In genomic region chr11:721913-722811, GRCh38 we compare ENCODE assay signal across 8 cellular contexts. TPM values are rescaled to one million over a fixed set of nuclear protein-coding genes. Genes with fewer than 3 reads are reported as not detected.
A peak's percentile ranks its signal among the peaks of the same experiment; 100 is the strongest.
DNase-seq lines count a peak whose midpoint lies in the region; ATAC-seq and TF ChIP-seq lines count a peak whose summit lies in the region.

No MANE protein-coding gene starts in this region.

- intact Hi-C loops in activated CD4-positive, alpha-beta memory T cell treated with anti-CD3 and anti-CD28 coated beads for 36 hours (cut with micrococcal nuclease) = loop anchor here (2.0 to 5.0 kb wide), 2 partner anchors 75 to 185 kb away; partner anchors contain the start of genes HRAS and LRRC56

- no peak overlapping the region for H3K27ac Mint-ChIP-seq in activated CD4-positive, alpha-beta memory T cell treated with anti-CD3 and anti-CD28 coated beads for 36 hours
- peak overlapping the region in 1 of 6 donors; percentile 82 for H3K27ac Mint-ChIP-seq in naive B cell

- in situ Hi-C loops in brain microvascular endothelial cell (cut with HindIII; ENCODE audit: low pct_ligation_motif_present, low sequenced_read_pairs) = no loop called here

- ATAC-seq in naive B cell (ENCODE audit: low read depth in 2 of 2) (peak; percentile 79 to 85), GM21737 (IDR thresholded peaks at IDR 0.05; ENCODE audit: unreplicated experiment) (no peak), HG03439 (IDR thresholded peaks at IDR 0.05; ENCODE audit: unreplicated experiment) (no peak)

- POLR2A ChIA-PET in activated CD4-positive, alpha-beta memory T cell treated with anti-CD3 and anti-CD28 coated beads for 36 hours (lab: Charles Lee) = interaction anchor here (1.0 kb wide), 1 partner anchor 27 kb away, joined by 4 read pairs; the partner anchor contains the start of genes DEAF1 and TMEM80

- H3K36me3 Mint-ChIP-seq in activated CD4-positive, alpha-beta memory T cell treated with anti-CD3 and anti-CD28 coated beads for 36 hours = no peaks in the 10 kb centered on the region
- H3K36me3 Mint-ChIP-seq in naive B cell = no peaks in the 10 kb centered on the region

- H3K9me3 Mint-ChIP-seq in activated CD4-positive, alpha-beta memory T cell treated with anti-CD3 and anti-CD28 coated beads for 36 hours = no peaks in the 10 kb centered on the region
- no peaks in the 10 kb centered on the region for H3K9me3 Mint-ChIP-seq in naive B cell

- no peak for TF ChIP-seq CTCF in brain microvascular endothelial cell (IDR thresholded peaks at IDR 0.05; ENCODE audit: low read depth, low read length, missing control alignments)

- H3K4me3 Mint-ChIP-seq in activated CD4-positive, alpha-beta memory T cell treated with anti-CD3 and anti-CD28 coated beads for 36 hours = no peak overlapping the region
- peak overlapping the region; percentile 59 to 93 (median 86) for H3K4me3 Mint-ChIP-seq in naive B cell

- no peak overlapping the region for H3K27ac ChIP-seq in brain microvascular endothelial cell

- CTCF ChIA-PET in activated CD4-positive, alpha-beta memory T cell treated with anti-CD3 and anti-CD28 coated beads for 36 hours (lab: Charles Lee) = interaction anchor here (1.0 to 10.1 kb wide), 11 partner anchors 10 to 168 kb away, joined by 3 to 129 read pairs (median 5); partner anchors contain the start of genes DEAF1, PHRF1 and TMEM80

- H3K4me1 Mint-ChIP-seq in activated CD4-positive, alpha-beta memory T cell treated with anti-CD3 and anti-CD28 coated beads for 36 hours (ENCODE audit: low read depth) = peaks cover 16% of the 10 kb centered on the region
- H3K4me1 Mint-ChIP-seq in naive B cell = peaks cover 15 to 26% (median 22%) of the 10 kb centered on the region in 3 donors

- no peaks in the 10 kb centered on the region for H3K36me3 ChIP-seq in brain microvascular endothelial cell (replicated peaks)

- H3K27me3 ChIP-seq in brain microvascular endothelial cell (replicated peaks) = peaks cover 30% of the 10 kb centered on the region

- H3K4me3 ChIP-seq in brain microvascular endothelial cell (ENCODE audit: low read depth, low read length) = no peak overlapping the region

- H3K27me3 Mint-ChIP-seq in activated CD4-positive, alpha-beta memory T cell treated with anti-CD3 and anti-CD28 coated beads for 36 hours = peaks cover 14% of the 10 kb centered on the region
- H3K27me3 Mint-ChIP-seq in naive B cell = peaks cover 0 to 40% (median 8%) of the 10 kb centered on the region in 3 donors

- DNase-seq in DMS53 treated with DMSO at 0.1 percent for 48 hours (lab: John Stamatoyannopoulos, UW; ENCODE audit: unreplicated experiment) (peak; percentile 86), MV-4-11 (lab: John Stamatoyannopoulos, UW) (peak; percentile 40), naive B cell (peak; percentile 72), brain microvascular endothelial cell (no peak), ureter (ENCODE audit: low spot score) (no peak)
- DNase-seq in activated CD4-positive, alpha-beta memory T cell treated with anti-CD3 and anti-CD28 coated beads for 36 hours = peak; percentile 62

RNA-seq across cellular contexts. Expression of gene EPS8L2, which starts 16.1 kb away (rescaled TPM):
- 10 to 100 TPM; 12.4 to 12.6 TPM for total RNA-seq in activated CD4-positive, alpha-beta memory T cell treated with anti-CD3 and anti-CD28 coated beads for 36 hours
- 1 to 10 TPM; 1.3 to 7.6 (median 3.3) TPM for polyA plus RNA-seq in naive B cell (ENCODE audit: low read depth in 6 of 6)
- 156 TPM for total RNA-seq in ureter

RNA-seq across cellular contexts. Expression of gene TALDO1, which starts 25.1 kb away (rescaled TPM):
- 100 to 1,000 TPM; 284 to 296 TPM for total RNA-seq in activated CD4-positive, alpha-beta memory T cell treated with anti-CD3 and anti-CD28 coated beads for 36 hours
- 100 to 1,000 TPM; 156 to 201 (median 164) TPM for polyA plus RNA-seq in naive B cell (ENCODE audit: low read depth in 6 of 6)
- total RNA-seq in ureter = 172 TPM

RNA-seq across cellular contexts. Expression of gene TMEM80, which starts 26.5 kb away (rescaled TPM):
- 1 to 10 TPM; 9.5 to 9.8 TPM for total RNA-seq in activated CD4-positive, alpha-beta memory T cell treated with anti-CD3 and anti-CD28 coated beads for 36 hours
- 10 to 100 TPM; 31.5 to 41.0 (median 36.6) TPM for polyA plus RNA-seq in naive B cell (ENCODE audit: low read depth in 6 of 6)
- total RNA-seq in ureter = 32.5 TPM

RNA-seq across cellular contexts. Expression of gene DEAF1, which starts 27.1 kb away (rescaled TPM):
- total RNA-seq in activated CD4-positive, alpha-beta memory T cell treated with anti-CD3 and anti-CD28 coated beads for 36 hours = 10 to 100 TPM; 41.5 to 50.5 TPM
- polyA plus RNA-seq in naive B cell (ENCODE audit: low read depth in 6 of 6) = 10 to 100 TPM; 16.7 to 39.8 (median 24.7) TPM
- total RNA-seq in ureter = 36.9 TPM

RNA-seq across cellular contexts. Expression of gene GATD1, which starts 55.1 kb away (rescaled TPM):
- 10 to 100 TPM; 36.6 to 39.1 TPM for total RNA-seq in activated CD4-positive, alpha-beta memory T cell treated with anti-CD3 and anti-CD28 coated beads for 36 hours
- 10 to 100 TPM in 1 of 6 donors, 1 to 10 TPM in 4, not detected in 1; 4.5 to 14.1 (median 7.0) TPM for polyA plus RNA-seq in naive B cell (ENCODE audit: low read depth in 6 of 6)
- 82.5 TPM for total RNA-seq in ureter

Comparison
In these comparisons a context has a peak if more than half of its experiments do, and no peak if none do; other contexts are left out.
1. DNase-seq: peak in DMS53 treated with DMSO at 0.1 percent for 48 hours (single experiment), MV-4-11 (single experiment), activated CD4-positive, alpha-beta memory T cell treated with anti-CD3 and anti-CD28 coated beads for 36 hours (single experiment) and naive B cell (single experiment); none in brain microvascular endothelial cell (single experiment) and ureter (single experiment).
2. ATAC-seq: peak in naive B cell (2 of 2); none in GM21737 (single experiment) and HG03439 (single experiment).
3. RNA of gene EPS8L2, which starts 16.1 kb away (total RNA-seq): 156 TPM in ureter (single experiment); 12.4 to 12.6 TPM in activated CD4-positive, alpha-beta memory T cell treated with anti-CD3 and anti-CD28 coated beads for 36 hours; every median in the first group is over 10 times any median in the second.